In genomic region chr7:142556745-142557144, GRCh38 we compare ENCODE assay signal across 1 cellular context.
A peak's percentile ranks its signal among the peaks of the same experiment; 100 is the strongest.
TF ChIP-seq lines count a peak whose summit lies in the region.

No MANE protein-coding gene starts in this region.

TF ChIP-seq in K562, 482 proteins besides CTCF, POLR2A, EP300 and RAD21 (continued from another document):
- peak; percentile 66 for TF ChIP-seq ATF3 (IDR thresholded peaks at IDR 0.05)
- TF ChIP-seq ATF3 (CRISPR knock-in tag; conservative IDR thresholded peaks at IDR 0.05), result no peak; the same call in 1 of the 2 replicates
- no peak for TF ChIP-seq KAT8 (IDR thresholded peaks at IDR 0.05; ENCODE audit: low read depth)
- TF ChIP-seq ZNF280A (IDR thresholded peaks at IDR 0.05; ENCODE audit: low read depth, partially characterized antibody), result no peak
- TF ChIP-seq HOMEZ (CRISPR knock-in tag; IDR thresholded peaks at IDR 0.05), result no peak
- TF ChIP-seq FOSL1 (tag; conservative IDR thresholded peaks at IDR 0.05), result peak; percentile 97
- no peak for TF ChIP-seq SFPQ (IDR thresholded peaks at IDR 0.05; ENCODE audit: low read depth, low read length)
- TF ChIP-seq U2AF2 (optimal IDR thresholded peaks at IDR 0.05; ENCODE audit: low read depth, low read length), result no peak
- TF ChIP-seq EP400 (IDR thresholded peaks at IDR 0.05), result no peak
- no peak for TF ChIP-seq ZNF3 (CRISPR knock-in tag; IDR thresholded peaks at IDR 0.05)
- no peak for TF ChIP-seq NCOA6 (IDR thresholded peaks at IDR 0.05)
- peak; percentile 79 for TF ChIP-seq MAFF (IDR thresholded peaks at IDR 0.05; ENCODE audit: low read length)
- TF ChIP-seq CBX3 (IDR thresholded peaks at IDR 0.05; ENCODE audit: borderline replicate concordance in 1 of 2, low read length in 2 of 2), result no peak
- TF ChIP-seq SIN3A (IDR thresholded peaks at IDR 0.05; ENCODE audit: borderline replicate concordance in 2 of 2, control insufficient read depth in 1 of 2, low read depth in 2 of 2, low read length in 2 of 2), result no peak; a peak in 1 of 4 replicates
- no peak for TF ChIP-seq TEAD2 (tag; IDR thresholded peaks at IDR 0.05)
- TF ChIP-seq DPF2 (IDR thresholded peaks at IDR 0.05), result 0 out of 2 replicates have a peak, but pooled peaks have one; percentile 21
- TF ChIP-seq RFX1 (IDR thresholded peaks at IDR 0.05), result no peak
- TF ChIP-seq MBD2 (IDR thresholded peaks at IDR 0.05; ENCODE audit: borderline replicate concordance, low read depth), result no peak
- TF ChIP-seq ARHGAP35 (IDR thresholded peaks at IDR 0.05; ENCODE audit: partially characterized antibody), result no peak
- TF ChIP-seq ZNF764 (CRISPR knock-in tag; IDR thresholded peaks at IDR 0.05; ENCODE audit: low read depth), result no peak
- no peak for TF ChIP-seq ZNF41 (CRISPR knock-in tag; conservative IDR thresholded peaks at IDR 0.05)
- peak; percentile 42; the same call in 1 of the 2 replicates for TF ChIP-seq ARID1B (IDR thresholded peaks at IDR 0.05)
- TF ChIP-seq NEUROD1 (IDR thresholded peaks at IDR 0.05; ENCODE audit: borderline replicate concordance, low read depth, low read length, partially characterized antibody), result no peak
- TF ChIP-seq GATAD2B (IDR thresholded peaks at IDR 0.05; ENCODE audit: borderline replicate concordance), result no peak
- no peak for TF ChIP-seq TBP (optimal IDR thresholded peaks at IDR 0.05; ENCODE audit: low read depth, low read length)
- no peak for TF ChIP-seq POU5F1 (IDR thresholded peaks at IDR 0.05; ENCODE audit: borderline replicate concordance, low read depth, low read length, partially characterized antibody)
- TF ChIP-seq SIX5 (IDR thresholded peaks at IDR 0.05; ENCODE audit: borderline replicate concordance in 1 of 2, insufficient read depth in 1 of 2, low read depth in 1 of 2, low read length in 2 of 2), result no peak
- peak; percentile 91 for TF ChIP-seq C11orf30 (IDR thresholded peaks at IDR 0.05; ENCODE audit: low read depth)
- no peak for TF ChIP-seq E2F1 (CRISPR knock-in tag; IDR thresholded peaks at IDR 0.05)
- no peak for TF ChIP-seq HOXB6 (CRISPR knock-in tag; IDR thresholded peaks at IDR 0.05; ENCODE audit: borderline replicate concordance)
- TF ChIP-seq ELF2 (CRISPR knock-in tag; IDR thresholded peaks at IDR 0.05), result no peak
- no peak for TF ChIP-seq SIN3B (IDR thresholded peaks at IDR 0.05; ENCODE audit: low read depth)
- TF ChIP-seq ZBTB26 (CRISPR knock-in tag; IDR thresholded peaks at IDR 0.05), result no peak
- TF ChIP-seq NR3C1 (CRISPR knock-in tag; IDR thresholded peaks at IDR 0.05), result no peak
- no peak for TF ChIP-seq CXXC5 (CRISPR knock-in tag; IDR thresholded peaks at IDR 0.05)
- no peak for TF ChIP-seq ZNF655 (CRISPR knock-in tag; IDR thresholded peaks at IDR 0.05)
- no peak for TF ChIP-seq ZBTB33 (CRISPR knock-in tag; IDR thresholded peaks at IDR 0.05)
- no peak for TF ChIP-seq MEF2A (IDR thresholded peaks at IDR 0.05; ENCODE audit: control insufficient read depth, low read depth, low read length)
- no peak for TF ChIP-seq DLX4 (CRISPR knock-in tag; IDR thresholded peaks at IDR 0.05)
- TF ChIP-seq SRSF1 (IDR thresholded peaks at IDR 0.05; ENCODE audit: low read depth, low read length), result no peak
- TF ChIP-seq CCNT2 (IDR thresholded peaks at IDR 0.05; ENCODE audit: borderline replicate concordance, extremely low read depth, insufficient read length, low read depth, low read length), result no peak
- no peak for TF ChIP-seq SMARCB1 (IDR thresholded peaks at IDR 0.05; ENCODE audit: insufficient read length, low read depth)
- TF ChIP-seq PHF21A (IDR thresholded peaks at IDR 0.05; ENCODE audit: borderline replicate concordance, low read depth), result no peak
- no peak for TF ChIP-seq KLF10 (CRISPR knock-in tag; IDR thresholded peaks at IDR 0.05)
- no peak for TF ChIP-seq BRD9 (IDR thresholded peaks at IDR 0.05; ENCODE audit: low read depth, partially characterized antibody)
- no peak for TF ChIP-seq TRIM28 (IDR thresholded peaks at IDR 0.05)
- TF ChIP-seq GTF2F1 (IDR thresholded peaks at IDR 0.05; ENCODE audit: low read depth, low read length), result no peak
- no peak for TF ChIP-seq SOX6 (IDR thresholded peaks at IDR 0.05)
- peak; percentile 2 for TF ChIP-seq FOS (IDR thresholded peaks at IDR 0.05; ENCODE audit: extremely low read depth, insufficient read length)
- no peak for TF ChIP-seq ZNF280B (CRISPR knock-in tag; IDR thresholded peaks at IDR 0.05)
- TF ChIP-seq ZNF316 (IDR thresholded peaks at IDR 0.05), result peak; percentile 92
TF ChIP-seq in K562: peak in this region for 16.
